11 cellular contexts compared by ENCODE assay signal in the genomic region with DNA sequence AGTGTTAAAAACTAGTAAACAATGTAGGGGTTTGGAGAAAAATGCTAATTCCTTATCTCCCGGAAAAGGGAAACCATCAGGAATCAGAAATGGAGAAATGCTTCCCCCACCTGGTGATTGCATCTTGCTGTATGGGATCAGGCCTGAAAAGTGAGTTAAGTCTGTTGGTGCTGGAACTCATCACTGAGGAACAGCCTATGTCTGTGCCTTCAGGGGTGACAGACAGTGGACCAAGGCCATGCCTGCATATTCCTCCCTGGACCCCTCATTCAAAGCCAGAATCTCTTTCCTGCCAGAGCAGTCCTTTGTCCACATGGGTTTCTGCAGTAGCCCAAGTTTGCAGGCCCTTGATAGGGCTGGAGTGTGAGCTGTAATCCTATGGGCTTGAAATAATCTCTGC.
DNase-seq lines count a peak whose midpoint lies in the region; ATAC-seq and TF ChIP-seq lines count a peak whose summit lies in the region.
"Had no signal": no experiment of that assay in that cellular context is flagged by ENCODE, and none has a peak within 500 bp of the region (broad histone marks: within the 10 kb centered on the region; RNA-seq: fewer than 3 reads in every experiment).

No MANE protein-coding gene starts in this region.

- H3K14ac ChIP-seq in H9 (ENCODE audit: insufficient read depth, low read length), result no peak overlapping the region

- no peaks in the 10 kb centered on the region for H3K23me2 ChIP-seq in H9 (ENCODE audit: insufficient read length, low read depth, low read length, poor library complexity, severe bottlenecking)

- no peak overlapping the region for H2AK5ac ChIP-seq in H9 (ENCODE audit: insufficient read length, low read length)

- no peak overlapping the region for H4K5ac ChIP-seq in H9 (ENCODE audit: insufficient read length, low read depth, low read length)

- no CpG with 5 or more reads among the region's 1 CpG for WGBS in H9 (ENCODE audit: extremely low coverage, insufficient read length, low lambda C conversion rate)

- H3K9ac ChIP-seq in H9 (ENCODE audit: extremely low read depth, insufficient read length, low read length) (no peak overlapping the region), parathyroid adenoma (no peak overlapping the region)

- no peak overlapping the region for H2BK5ac ChIP-seq in H9 (ENCODE audit: insufficient read length, low read length)

- no peaks in the 10 kb centered on the region for H3K79me1 ChIP-seq in H9 (ENCODE audit: insufficient read depth, low read depth, low read length, poor library complexity, severe bottlenecking)

- H3K79me2 ChIP-seq in H9 (ENCODE audit: insufficient read depth, low read length), result no peaks in the 10 kb centered on the region
- no peaks in the 10 kb centered on the region for H3K79me2 ChIP-seq in parathyroid adenoma

- no peak overlapping the region for H3K4me3 Mint-ChIP-seq in H9
- H3K4me3 Mint-ChIP-seq: CD8-positive, alpha-beta memory T cell had no signal

- H3K4me1 ChIP-seq in H9 (ENCODE audit: insufficient read depth, low read length) (no peaks in the 10 kb centered on the region), parathyroid adenoma (peaks cover 27% of the 10 kb centered on the region)

- H3K4me3 ChIP-seq in fibroblast of the aortic adventitia (ENCODE audit: low read depth, low read length) (no peak overlapping the region), parathyroid adenoma (ENCODE audit: low read depth, low read length) (no peak overlapping the region), H7 (ENCODE audit: insufficient read depth, low read depth, low read length) (no peak overlapping the region)
- H3K4me3 ChIP-seq: mucosa of descending colon had no signal

- ATAC-seq in HG02798 (IDR thresholded peaks at IDR 0.05; ENCODE audit: poor library complexity, unreplicated experiment) (no peak), GM21576 (IDR thresholded peaks at IDR 0.05; ENCODE audit: unreplicated experiment) (no peak)
- ATAC-seq: mucosa of descending colon had no signal

- no peak overlapping the region for H3K4ac ChIP-seq in H9 (ENCODE audit: low read depth, low read length)

- H3T11ph ChIP-seq in H9 (ENCODE audit: low read length), result no peak overlapping the region

- H3K4me1 Mint-ChIP-seq in H9, result peaks cover 7 to 8% of the 10 kb centered on the region in 2 experiments; a peak in 2 of 4 replicates
- H3K4me1 Mint-ChIP-seq: CD8-positive, alpha-beta memory T cell had no signal

- H3K27ac ChIP-seq in H9 (ENCODE audit: insufficient read length, low read depth, low read length), result no peak overlapping the region
- H3K27ac ChIP-seq in VCaP, result no peak overlapping the region
- no peak overlapping the region for H3K27ac ChIP-seq in parathyroid adenoma

- H2BK120ac ChIP-seq in H9 (ENCODE audit: low read depth, low read length, poor library complexity, severe bottlenecking), result no peak overlapping the region

- H3K23ac ChIP-seq in H9 (ENCODE audit: insufficient read length, low read depth, low read length), result no peak overlapping the region

- H3K18ac ChIP-seq in H9 (ENCODE audit: insufficient read length, low read depth, low read length), result no peak overlapping the region

- no peak overlapping the region for H4K8ac ChIP-seq in H9 (replicated peaks; ENCODE audit: insufficient read length, low read depth, low read length)

- no peak overlapping the region for H3K27ac Mint-ChIP-seq in H9
- H3K27ac Mint-ChIP-seq: CD8-positive, alpha-beta memory T cell had no signal

- no peaks in the 10 kb centered on the region for H3K9me3 Mint-ChIP-seq in H9

- DNase-seq in H9 (no peak), fibroblast of the aortic adventitia (ENCODE audit: low read depth) (peak; percentile 29), H7 (no peak)
- DNase-seq: amniotic stem cell; CD8-positive, alpha-beta memory T cell; SIG-M5 had no signal

- H3K27me3 ChIP-seq in H9 (ENCODE audit: insufficient read depth, low read length), result no peaks in the 10 kb centered on the region
- H3K27me3 ChIP-seq in parathyroid adenoma (ENCODE audit: control insufficient read depth, insufficient read depth, low read length), result no peaks in the 10 kb centered on the region
- H3K27me3 ChIP-seq in H7 (ENCODE audit: control insufficient read depth, insufficient read depth, low read length), result no peaks in the 10 kb centered on the region

- H3K4me2 ChIP-seq in H9 (ENCODE audit: insufficient read depth, insufficient read length, low read length), result no peak overlapping the region
- no peak overlapping the region for H3K4me2 ChIP-seq in parathyroid adenoma (ENCODE audit: low read length)

- peaks cover 2% of the 10 kb centered on the region; the same call in 1 of the 2 replicates for H3K27me3 Mint-ChIP-seq in H9 (ENCODE audit: low read depth)

- H2BK15ac ChIP-seq in H9 (ENCODE audit: low read depth, low read length), result no peak overlapping the region

- H4K91ac ChIP-seq in H9 (ENCODE audit: insufficient read length, low read depth, low read length), result no peak overlapping the region

- H3K9me3 ChIP-seq in H9 (ENCODE audit: control insufficient read depth, low read depth, low read length), result no peaks in the 10 kb centered on the region
- no peaks in the 10 kb centered on the region for H3K9me3 ChIP-seq in parathyroid adenoma (ENCODE audit: control insufficient read depth, low read length)
- H3K9me3 ChIP-seq: mucosa of descending colon had no signal

- H3K56ac ChIP-seq in H9 (ENCODE audit: insufficient read length, low read depth, low read length), result no peak overlapping the region

- H2BK20ac ChIP-seq in H9 (ENCODE audit: low read depth, low read length, poor library complexity, severe bottlenecking), result no peak overlapping the region

- H2AFZ ChIP-seq in H9 (ENCODE audit: low read length), result no peak overlapping the region
- H2AFZ ChIP-seq in parathyroid adenoma, result no peak overlapping the region

- peak; percentile 31; the same call in 1 of the 3 replicates for TF ChIP-seq CTCF in H9 (conservative IDR thresholded peaks at IDR 0.05)
- peak; percentile 76 for TF ChIP-seq CTCF in VCaP (conservative IDR thresholded peaks at IDR 0.05)
- peak; percentile 23 for TF ChIP-seq CTCF in fibroblast of the aortic adventitia (IDR thresholded peaks at IDR 0.05; ENCODE audit: insufficient read depth, low read length)
- TF ChIP-seq CTCF in parathyroid adenoma (IDR thresholded peaks at IDR 0.05), result peak; percentile 36

- H3K36me3 ChIP-seq in parathyroid adenoma (ENCODE audit: control insufficient read depth, insufficient read depth, low read length) (no peaks in the 10 kb centered on the region), H7 (replicated peaks; ENCODE audit: control insufficient read depth, insufficient read depth, low read length) (no peaks in the 10 kb centered on the region)

- no peak overlapping the region for H2BK12ac ChIP-seq in H9 (ENCODE audit: insufficient read length, low read depth, low read length)

- H4K20me1 ChIP-seq in H9 (ENCODE audit: control insufficient read depth, insufficient read depth, insufficient read length), result no peaks in the 10 kb centered on the region

- no peaks in the 10 kb centered on the region for H3K36me3 Mint-ChIP-seq in H9 (ENCODE audit: insufficient read depth in 1 of 3, low read depth in 3 of 3)
- H3K36me3 Mint-ChIP-seq: CD8-positive, alpha-beta memory T cell had no signal

Comparison
In these comparisons a context has a peak if more than half of its experiments do, and no peak if none do; other contexts are left out.
1. CTCF ChIP-seq: peak in every context shown above with its lines; median percentile 76 in VCaP; 36 in parathyroid adenoma; 31 in H9; 23 in fibroblast of the aortic adventitia.